ENCODE assay signal across 31 cellular contexts in genomic region chr4:102272318-102272717, GRCh38.
DNase-seq lines count a peak whose midpoint lies in the region; ATAC-seq and TF ChIP-seq lines count a peak whose summit lies in the region.
"Had no signal": no experiment of that assay in that cellular context is flagged by ENCODE, and none has a peak within 500 bp of the region (broad histone marks: within the 10 kb centered on the region; RNA-seq: fewer than 3 reads in every experiment).

No MANE protein-coding gene starts in this region.

- H3K4me1 ChIP-seq in left lung (no peaks in the 10 kb centered on the region), upper lobe of right lung (no peaks in the 10 kb centered on the region)
- H3K4me1 ChIP-seq: A549; BE2C; BLaER1; BLaER1 treated with 17β-estradiol and CSF1 and Interleukin-3, amounts not matched to agents 10 nM and 100 nM; Caco-2 had no signal

- H3K27ac ChIP-seq in left lung (no peak overlapping the region), upper lobe of right lung (no peak overlapping the region)
- H3K27ac ChIP-seq: 22Rv1; A549; BLaER1; BLaER1 treated with 17β-estradiol and CSF1 and Interleukin-3, amounts not matched to agents 10 nM and 100 nM; C4-2B had no signal

- H3K27me3 ChIP-seq in left lung (no peaks in the 10 kb centered on the region), upper lobe of right lung (no peaks in the 10 kb centered on the region)
- H3K27me3 ChIP-seq: BE2C; BLaER1; BLaER1 treated with 17β-estradiol and CSF1 and Interleukin-3, amounts not matched to agents 10 nM and 100 nM had no signal

- ATAC-seq in left lung (peak; percentile 61), upper lobe of right lung (peak; percentile 26), sciatic nerve (no peak)
- ATAC-seq: A549; CD8-positive, alpha-beta T cell had no signal

- intact Hi-C loops in left lung (cut with DNase I) (no loop called here), upper lobe of right lung (cut with DNase I) (no loop called here), sciatic nerve (cut with DNase I) (no loop called here)

- DNase-seq in choroid plexus epithelial cell (ENCODE audit: low read depth) (peak; percentile 23), left lung (no peak), upper lobe of right lung (no peak), sciatic nerve (ENCODE audit: low spot score) (no peak), D341Med (ENCODE audit: low spot score) (no peak), germinal center (ENCODE audit: low spot score) (no peak)
- DNase-seq: 8988T; ACHN; AML-193; BE2C; C1 segment of cervical spinal cord; Caco-2; Calu3; CD4-positive, alpha-beta memory T cell; CD4-positive, alpha-beta T cell; CD4-positive, CD25-positive, alpha-beta regulatory T cell; CD8-positive, alpha-beta memory T cell; CD8-positive, alpha-beta T cell; COR-L47; DMS 273 treated with DMSO at 0.1 percent for 48 hours; DMS153; DMS53; DMS79; DMS79 treated with DMSO at 0.1 percent for 48 hours; DND-41; EL had no signal

- H3K4me3 ChIP-seq in choroid plexus epithelial cell (ENCODE audit: low read depth, low read length): no peak overlapping the region
- H3K4me3 ChIP-seq in left lung: no peak overlapping the region
- H3K4me3 ChIP-seq in upper lobe of right lung: no peak overlapping the region
- H3K4me3 ChIP-seq: A549; BLaER1; BLaER1 treated with 17β-estradiol and CSF1 and Interleukin-3, amounts not matched to agents 10 nM and 100 nM had no signal

- H3K36me3 ChIP-seq in left lung (peaks cover 0 to 50% of the 10 kb centered on the region in 2 donors), upper lobe of right lung (peaks cover 2% of the 10 kb centered on the region)
- H3K36me3 ChIP-seq: BE2C had no signal

- no peak for TF ChIP-seq CTCF in choroid plexus epithelial cell (conservative IDR thresholded peaks at IDR 0.05; ENCODE audit: low read depth, low read length)
- TF ChIP-seq CTCF in left lung (IDR thresholded peaks at IDR 0.05): no peak
- no peak for TF ChIP-seq CTCF in upper lobe of right lung (IDR thresholded peaks at IDR 0.05)

- H3K9me3 ChIP-seq in left lung (no peaks in the 10 kb centered on the region), upper lobe of right lung (no peaks in the 10 kb centered on the region)
- H3K9me3 ChIP-seq: A549, BE2C, Caco-2 had no signal
